ENCODE assay signal across 8 cellular contexts in genomic region chr17:12789976-12790805, GRCh38. TPM values are rescaled to one million over a fixed set of nuclear protein-coding genes. Genes with fewer than 3 reads are reported as not detected.
DNase-seq lines count a peak whose midpoint lies in the region; ATAC-seq and TF ChIP-seq lines count a peak whose summit lies in the region.

No MANE protein-coding gene starts in this region.

- no peak for TF ChIP-seq POLR2A in thyroid gland (IDR thresholded peaks at IDR 0.05)

- no peaks in the 10 kb centered on the region for H3K4me1 Mint-ChIP-seq in Caco-2 (ENCODE audit: low read depth, unreplicated experiment)

- ATAC-seq in HG03103 (IDR thresholded peaks at IDR 0.05; ENCODE audit: low read depth, unreplicated experiment) (peak; percentile 11), GM21723 (IDR thresholded peaks at IDR 0.05; ENCODE audit: unreplicated experiment) (no peak), GM21576 (IDR thresholded peaks at IDR 0.05; ENCODE audit: unreplicated experiment) (no peak)

- H3K9me3 ChIP-seq in Caco-2 = no peaks in the 10 kb centered on the region
- H3K9me3 ChIP-seq in thyroid gland = no peaks in the 10 kb centered on the region

- peak overlapping the region; percentile 56 for H3K4me3 ChIP-seq in Caco-2 (ENCODE audit: low read depth, low read length)
- H3K4me3 ChIP-seq in thyroid gland (replicated peaks in 1 of 3) = peak overlapping the region; percentile 55 to 80 (median 77)

- peak overlapping the region; percentile 94 for H3K4me3 Mint-ChIP-seq in Caco-2 (ENCODE audit: unreplicated experiment)

- no peaks in the 10 kb centered on the region for H3K36me3 ChIP-seq in Caco-2 (ENCODE audit: control insufficient read depth, insufficient read depth, low read length)
- no peaks in the 10 kb centered on the region for H3K36me3 ChIP-seq in thyroid gland

- peak overlapping the region; percentile 41 to 78 (median 72) for H3K27ac ChIP-seq in thyroid gland

- WGBS in thyroid gland, 2 donors = 5 to 7% methylated on average over 36 to 38 of the region's 40 CpGs

- no peaks in the 10 kb centered on the region for H3K4me1 ChIP-seq in Caco-2
- H3K4me1 ChIP-seq in thyroid gland = peaks cover 0 to 6% of the 10 kb centered on the region in 2 donors

- DNase-seq in Caco-2 (peak in 1 of 2 experiments; percentile 1), astrocyte of the hippocampus (ENCODE audit: low read depth, low spot score) (peak; percentile 1), kidney tubule cell (ENCODE audit: low spot score) (peak; percentile 38), thyroid gland (peak; percentile 37 to 41), NCI-H82 treated with DMSO at 0.1 percent for 48 hours (lab: John Stamatoyannopoulos, UW; ENCODE audit: unreplicated experiment) (no peak)

- H3K27ac Mint-ChIP-seq in Caco-2 (ENCODE audit: unreplicated experiment) = peak overlapping the region; percentile 55

- intact Hi-C loops in Caco-2 (cut with micrococcal nuclease; ENCODE audit: unreplicated experiment) = no loop called here
- intact Hi-C loops in thyroid gland (cut with DNase I) = loop anchor here (10.0 kb wide), 1 partner anchor 195 kb away; no protein-coding TSS in a partner anchor

- CTCF ChIA-PET in Caco-2 (lab: Charles Lee) = no interaction called here

- no peak for TF ChIP-seq CTCF in Caco-2 (IDR thresholded peaks at IDR 0.05; ENCODE audit: insufficient read depth in 1 of 2, low read depth in 1 of 2, low read length in 1 of 2, severe bottlenecking in 1 of 2, unreplicated experiment in 1 of 2)
- no peak for TF ChIP-seq CTCF in thyroid gland (IDR thresholded peaks at IDR 0.05)

- H3K27me3 ChIP-seq in Caco-2 (replicated peaks; ENCODE audit: control insufficient read depth, insufficient read depth, low read length) (no peaks in the 10 kb centered on the region), thyroid gland (no peaks in the 10 kb centered on the region)

- POLR2A ChIA-PET in Caco-2 (lab: Charles Lee) = no interaction called here

- no peaks in the 10 kb centered on the region for H3K27me3 Mint-ChIP-seq in Caco-2 (ENCODE audit: insufficient read depth, unreplicated experiment)

- peaks cover 11% of the 10 kb centered on the region for H3K36me3 Mint-ChIP-seq in Caco-2 (ENCODE audit: insufficient read depth, unreplicated experiment)

- no TSS peak for BruUV-seq in Caco-2 (replicated peaks; lab: Mats Ljungman, UMichigan)

- H3K9me3 Mint-ChIP-seq in Caco-2 (ENCODE audit: unreplicated experiment) = no peaks in the 10 kb centered on the region

RNA-seq across cellular contexts. Expression of gene ARHGAP44, which starts 0.9 kb away (rescaled TPM):
- total RNA-seq in Caco-2 (2022) (3.3 and 4.5 TPM in 2 replicates), thyroid gland (10 to 100 TPM; 10.9 to 22.0 (median 18.7) TPM)
